In genomic region chr12:47272412-47273190, GRCh38 we compare ENCODE assay signal across 1 cellular context.
TF ChIP-seq lines count a peak whose summit lies in the region.

No MANE protein-coding gene starts in this region.

TF ChIP-seq in SK-N-SH treated with all-trans-retinoic acid at 6 μM for 48 hours, 23 proteins besides CTCF, POLR2A, EP300 and RAD21 (continued from another document):
- TF ChIP-seq PATZ1 (CRISPR knock-in tag; IDR thresholded peaks at IDR 0.05; ENCODE audit: borderline replicate concordance) (no peak), ISL1 (CRISPR knock-in tag; IDR thresholded peaks at IDR 0.05) (no peak), ZNF8 (CRISPR knock-in tag; IDR thresholded peaks at IDR 0.05) (no peak), RARB (CRISPR knock-in tag; IDR thresholded peaks at IDR 0.05) (no peak), TOX (CRISPR knock-in tag; IDR thresholded peaks at IDR 0.05; ENCODE audit: borderline replicate concordance) (no peak), ZFP30 (CRISPR knock-in tag; IDR thresholded peaks at IDR 0.05) (no peak), CREB5 (CRISPR knock-in tag; IDR thresholded peaks at IDR 0.05; ENCODE audit: low read depth) (no peak), BACH2 (CRISPR knock-in tag; IDR thresholded peaks at IDR 0.05; ENCODE audit: borderline replicate concordance) (no peak), TSHZ2 (CRISPR knock-in tag; IDR thresholded peaks at IDR 0.05) (no peak), ARNTL (CRISPR knock-in tag; IDR thresholded peaks at IDR 0.05; ENCODE audit: borderline replicate concordance, low read depth) (no peak), ZC3H10 (CRISPR knock-in tag; IDR thresholded peaks at IDR 0.05) (no peak), TCF4 (CRISPR knock-in tag; IDR thresholded peaks at IDR 0.05; ENCODE audit: borderline replicate concordance) (no peak), ZNF70 (CRISPR knock-in tag; IDR thresholded peaks at IDR 0.05) (no peak), ESRRG (CRISPR knock-in tag; IDR thresholded peaks at IDR 0.05) (no peak), ZNF565 (CRISPR knock-in tag; conservative IDR thresholded peaks at IDR 0.05; ENCODE audit: low read depth) (no peak)
- TF ChIP-seq, protein P1, sequence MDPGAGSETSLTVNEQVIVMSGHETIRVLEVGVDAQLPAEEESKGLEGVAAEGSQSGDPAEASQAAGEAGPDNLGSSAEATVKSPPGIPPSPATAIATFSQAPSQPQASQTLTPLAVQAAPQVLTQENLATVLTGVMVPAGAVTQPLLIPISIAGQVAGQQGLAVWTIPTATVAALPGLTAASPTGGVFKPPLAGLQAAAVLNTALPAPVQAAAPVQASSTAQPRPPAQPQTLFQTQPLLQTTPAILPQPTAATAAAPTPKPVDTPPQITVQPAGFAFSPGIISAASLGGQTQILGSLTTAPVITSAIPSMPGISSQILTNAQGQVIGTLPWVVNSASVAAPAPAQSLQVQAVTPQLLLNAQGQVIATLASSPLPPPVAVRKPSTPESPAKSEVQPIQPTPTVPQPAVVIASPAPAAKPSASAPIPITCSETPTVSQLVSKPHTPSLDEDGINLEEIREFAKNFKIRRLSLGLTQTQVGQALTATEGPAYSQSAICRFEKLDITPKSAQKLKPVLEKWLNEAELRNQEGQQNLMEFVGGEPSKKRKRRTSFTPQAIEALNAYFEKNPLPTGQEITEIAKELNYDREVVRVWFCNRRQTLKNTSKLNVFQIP (CRISPR knock-in tag; IDR thresholded peaks at IDR 0.05; ENCODE audit: borderline replicate concordance, low read depth) = no peak
TF ChIP-seq in SK-N-SH treated with all-trans-retinoic acid at 6 μM for 48 hours: peak in this region for 0.
